Comparison of ENCODE assay signal across 8 cellular contexts in the genomic region with DNA sequence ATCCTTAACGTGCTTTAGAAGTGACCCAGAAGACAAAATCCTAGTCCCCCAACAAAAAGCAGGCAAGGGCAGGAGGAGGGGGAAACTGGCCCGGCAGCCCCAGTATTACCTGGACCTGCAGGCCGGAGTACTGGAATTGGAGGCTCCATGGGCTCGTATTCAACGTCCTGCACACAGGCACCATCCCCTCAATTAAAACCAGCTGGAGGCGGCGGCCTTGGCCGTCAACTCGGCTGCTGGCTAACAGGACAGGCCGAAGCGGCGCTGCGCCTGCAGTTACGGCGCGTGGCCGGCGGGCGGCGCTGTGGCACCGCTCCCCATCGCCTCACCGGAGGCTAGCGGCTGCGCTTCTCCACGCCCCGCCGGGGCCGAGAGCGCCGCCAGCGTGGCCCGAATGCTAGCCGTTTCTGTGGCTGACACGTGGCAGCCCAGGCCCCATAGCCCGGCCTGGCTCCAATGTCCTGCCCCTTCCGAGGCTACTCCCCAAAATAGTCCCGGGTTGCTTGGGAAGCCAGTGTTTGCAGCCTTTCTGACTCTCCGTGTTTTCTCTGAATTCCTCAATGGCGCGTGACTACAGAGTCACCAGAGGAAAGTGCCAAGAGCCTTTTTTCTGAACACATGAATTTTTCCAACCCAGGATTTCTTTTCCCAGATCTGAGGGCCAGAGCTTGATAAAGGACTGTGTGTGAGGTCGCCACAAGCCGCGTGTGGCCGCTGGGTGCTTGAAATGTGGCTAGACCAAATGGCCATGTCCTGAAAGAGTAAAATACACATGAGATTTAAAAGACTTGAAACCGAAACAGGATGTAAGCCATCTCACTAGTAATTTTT.
DNase-seq lines count a peak whose midpoint lies in the region; ATAC-seq and TF ChIP-seq lines count a peak whose summit lies in the region.

No MANE protein-coding gene starts in this region.

- peak overlapping the region; percentile 86 for H3K4me3 Mint-ChIP-seq in neural progenitor cell

- H3K4me1 Mint-ChIP-seq in neural progenitor cell = peaks cover 7% of the 10 kb centered on the region

- peak overlapping the region; percentile 83 for H2AFZ ChIP-seq in neural progenitor cell (replicated peaks)

- H3K9me3 ChIP-seq in neural progenitor cell (ENCODE audit: low read depth) (no peaks in the 10 kb centered on the region), stomach smooth muscle (ENCODE audit: control insufficient read depth in 2 of 2, low read length in 2 of 2) (no peaks in the 10 kb centered on the region)

- H3K27me3 Mint-ChIP-seq in neural progenitor cell (ENCODE audit: insufficient read depth, low read depth) = peaks cover 9% of the 10 kb centered on the region

- H3K36me3 ChIP-seq in neural progenitor cell (no peaks in the 10 kb centered on the region), stomach smooth muscle (ENCODE audit: control insufficient read depth in 2 of 2, insufficient read depth in 2 of 2, low read length in 2 of 2) (no peaks in the 10 kb centered on the region)

- no peaks in the 10 kb centered on the region for H3K79me2 ChIP-seq in neural progenitor cell (ENCODE audit: low read depth)

- CTCF ChIA-PET in RWPE1 (lab: Yijun Ruan, JAX) = interaction anchor here (0.5 to 2.5 kb wide), 18 partner anchors 9 to 1155 kb away, joined by 3 to 21 read pairs (median 4); no protein-coding TSS in a partner anchor

- peak overlapping the region; percentile 64 for H3K4me2 ChIP-seq in neural progenitor cell

- H3K27me3 ChIP-seq in neural progenitor cell (no peaks in the 10 kb centered on the region), stomach smooth muscle (ENCODE audit: control insufficient read depth in 1 of 2, insufficient read depth in 2 of 2, low read length in 2 of 2) (no peaks in the 10 kb centered on the region)

- H4K20me1 ChIP-seq in neural progenitor cell (ENCODE audit: low read depth) = no peaks in the 10 kb centered on the region

- H3K4me1 ChIP-seq in neural progenitor cell = no peaks in the 10 kb centered on the region
- H3K4me1 ChIP-seq in stomach smooth muscle (ENCODE audit: control insufficient read depth, insufficient read depth, low read length) = peaks cover 8% of the 10 kb centered on the region

- DNase-seq in Daoy (ENCODE audit: low read depth) (peak; percentile 97), KG1 (lab: John Stamatoyannopoulos, UW) (peak; percentile 92), RWPE1 (ENCODE audit: low spot score) (peak; percentile 86), fibroblast of villous mesenchyme (ENCODE audit: low read depth) (peak; percentile 96), neural progenitor cell (ENCODE audit: low spot score) (peak; percentile 94)
- peak; percentile 91 for DNase-seq in activated effector memory CD4-positive, alpha-beta T cell treated with anti-CD3 and anti-CD28 coated beads, Interleukin-2, amount 50 U/mL, for 16 hours

- peak; percentile 99 for TF ChIP-seq CTCF in RWPE1 (conservative IDR thresholded peaks at IDR 0.05; ENCODE audit: low read depth)
- peak; percentile 98 for TF ChIP-seq CTCF in fibroblast of villous mesenchyme (IDR thresholded peaks at IDR 0.05; ENCODE audit: insufficient read depth, low read depth, low read length)
- peak; percentile 98 for TF ChIP-seq CTCF in neural progenitor cell (IDR thresholded peaks at IDR 0.05)

- POLR2A ChIA-PET in RWPE1 (lab: Yijun Ruan, JAX; ENCODE audit: low non-redundant PET) = no interaction called here

- no peak overlapping the region for H3K27ac Mint-ChIP-seq in neural progenitor cell

- H3K9ac ChIP-seq in neural progenitor cell = no peak overlapping the region
- H3K9ac ChIP-seq in stomach smooth muscle (ENCODE audit: low read length in 2 of 2) = peak overlapping the region; percentile 68 to 78

- H3K36me3 Mint-ChIP-seq in neural progenitor cell = no peaks in the 10 kb centered on the region

- no peaks in the 10 kb centered on the region for H3F3A ChIP-seq in neural progenitor cell (ENCODE audit: low read depth)

- peak overlapping the region; percentile 78 for H3K27ac ChIP-seq in RWPE1
- H3K27ac ChIP-seq in neural progenitor cell = no peak overlapping the region
- peak overlapping the region; percentile 64 for H3K27ac ChIP-seq in stomach smooth muscle (ENCODE audit: low read length)

- ATAC-seq in GM21737 (IDR thresholded peaks at IDR 0.05; ENCODE audit: unreplicated experiment) = peak; percentile 90

- peaks cover 3% of the 10 kb centered on the region for H3K9me3 Mint-ChIP-seq in neural progenitor cell

- H3K4me3 ChIP-seq in fibroblast of villous mesenchyme (ENCODE audit: low read depth, low read length) (peak overlapping the region; percentile 58), neural progenitor cell (peak overlapping the region; percentile 42), stomach smooth muscle (ENCODE audit: low read length in 2 of 2) (peak overlapping the region; percentile 50 to 71)
